Comparison of ENCODE assay signal across 1 cellular context in genomic region chr13:94595943-94596574, GRCh38.
TF ChIP-seq lines count a peak whose summit lies in the region.

Gene TGDS, minus strand, starts transcription at chr13:94596152. Its CDS starts 16 bp downstream, at chr13:94596136.

TF ChIP-seq in HepG2, 621 proteins besides CTCF, POLR2A, EP300 and RAD21 (continued from another document):
- TF ChIP-seq DR1 (CRISPR knock-in tag; IDR thresholded peaks at IDR 0.05), result peak; percentile 67; the same call in 1 of the 2 replicates
- peak; percentile 78 for TF ChIP-seq YEATS4 (CRISPR knock-in tag; IDR thresholded peaks at IDR 0.05; ENCODE audit: borderline replicate concordance)
- 0 out of 2 replicates have a peak, but pooled peaks have one; percentile 44 for TF ChIP-seq DNMT3B (CRISPR knock-in tag; conservative IDR thresholded peaks at IDR 0.05)
- TF ChIP-seq CREB1 (IDR thresholded peaks at IDR 0.05), result no peak
- TF ChIP-seq CREB1 (CRISPR knock-in tag; IDR thresholded peaks at IDR 0.05), result peak; percentile 35; the same call in 1 of the 2 replicates
- TF ChIP-seq HMGXB4 (CRISPR knock-in tag; IDR thresholded peaks at IDR 0.05; ENCODE audit: borderline replicate concordance in 1 of 2, low read depth in 1 of 2), result peak; percentile 81 to 89; a peak in 3 of 4 replicates
- 0 out of 2 replicates have a peak, but pooled peaks have one; percentile 30 for TF ChIP-seq HMG20B (CRISPR knock-in tag; conservative IDR thresholded peaks at IDR 0.05)
- TF ChIP-seq EZH2 (conservative IDR thresholded peaks at IDR 0.05; ENCODE audit: low read depth, low read length), result no peak
- no peak for TF ChIP-seq ZBTB7A (CRISPR knock-in tag; IDR thresholded peaks at IDR 0.05)
- TF ChIP-seq, protein P1, sequence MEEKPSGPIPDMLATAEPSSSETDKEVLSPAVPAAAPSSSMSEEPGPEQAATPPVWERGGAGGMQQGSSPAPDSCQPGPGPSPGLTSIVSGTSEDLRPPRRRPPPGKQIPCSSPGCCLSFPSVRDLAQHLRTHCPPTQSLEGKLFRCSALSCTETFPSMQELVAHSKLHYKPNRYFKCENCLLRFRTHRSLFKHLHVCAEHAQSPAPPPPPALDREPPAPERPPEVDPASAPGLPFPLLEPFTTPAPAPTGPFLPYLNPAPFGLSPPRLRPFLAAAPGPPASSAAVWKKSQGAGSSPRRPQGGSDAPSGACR (CRISPR knock-in tag; IDR thresholded peaks at IDR 0.05), result 0 out of 2 replicates have a peak, but pooled peaks have one; percentile 28
- TF ChIP-seq PRDM10 (CRISPR knock-in tag; IDR thresholded peaks at IDR 0.05; ENCODE audit: low read depth), result peak; percentile 47; the same call in 1 of the 2 replicates
- peak; percentile 46; the same call in 1 of the 2 replicates for TF ChIP-seq ZNF788 (CRISPR knock-in tag; IDR thresholded peaks at IDR 0.05; ENCODE audit: borderline replicate concordance)
- TF ChIP-seq ZNF619 (CRISPR knock-in tag; IDR thresholded peaks at IDR 0.05), result peak; percentile 37; the same call in 1 of the 2 replicates
- peak; percentile 71; the same call in 1 of the 2 replicates for TF ChIP-seq YEATS2 (CRISPR knock-in tag; IDR thresholded peaks at IDR 0.05; ENCODE audit: borderline replicate concordance)
- TF ChIP-seq KDM3A (CRISPR knock-in tag; IDR thresholded peaks at IDR 0.05; ENCODE audit: low read depth), result peak; percentile 82; the same call in 1 of the 2 replicates
- TF ChIP-seq NR2C2 (CRISPR knock-in tag; IDR thresholded peaks at IDR 0.05; ENCODE audit: borderline replicate concordance), result peak; percentile 57; the same call in 1 of the 2 replicates
- TF ChIP-seq ZNF598 (CRISPR knock-in tag; IDR thresholded peaks at IDR 0.05; ENCODE audit: borderline replicate concordance), result 0 out of 2 replicates have a peak, but pooled peaks have one; percentile 61
- TF ChIP-seq MXD3 (CRISPR knock-in tag; IDR thresholded peaks at IDR 0.05), result peak; percentile 61; the same call in 1 of the 2 replicates
- peak; percentile 82; the same call in 1 of the 2 replicates for TF ChIP-seq KLF11 (CRISPR knock-in tag; IDR thresholded peaks at IDR 0.05)
- TF ChIP-seq SIN3A (IDR thresholded peaks at IDR 0.05; ENCODE audit: borderline replicate concordance, low read depth, low read length), result peak; percentile 78; the same call in 1 of the 2 replicates
- TF ChIP-seq ZMYM2 (CRISPR knock-in tag; IDR thresholded peaks at IDR 0.05), result 0 out of 2 replicates have a peak, but pooled peaks have one; percentile 24
- no peak for TF ChIP-seq NFE2L2 (IDR thresholded peaks at IDR 0.05; ENCODE audit: low read length)
- TF ChIP-seq MATR3 (CRISPR knock-in tag; IDR thresholded peaks at IDR 0.05), result no peak
- TF ChIP-seq ZNF124 (CRISPR knock-in tag; IDR thresholded peaks at IDR 0.05), result peak; percentile 84; the same call in 1 of the 2 replicates
- TF ChIP-seq CENPT (CRISPR knock-in tag; IDR thresholded peaks at IDR 0.05; ENCODE audit: low read depth), result no peak
- peak; percentile 81 for TF ChIP-seq YY1 (IDR thresholded peaks at IDR 0.05; ENCODE audit: insufficient read depth, insufficient replicate concordance, low read depth, low read length)
- no peak for TF ChIP-seq ZKSCAN5 (CRISPR knock-in tag; IDR thresholded peaks at IDR 0.05)
- TF ChIP-seq FOXK2 (IDR thresholded peaks at IDR 0.05), result no peak
- peak; percentile 26; the same call in 1 of the 2 replicates for TF ChIP-seq MXD4 (CRISPR knock-in tag; IDR thresholded peaks at IDR 0.05)
- TF ChIP-seq ZNF430 (CRISPR knock-in tag; IDR thresholded peaks at IDR 0.05), result peak; percentile 62; the same call in 1 of the 2 replicates
- TF ChIP-seq HOXA7 (CRISPR knock-in tag; IDR thresholded peaks at IDR 0.05), result no peak
- TF ChIP-seq, protein P2, sequence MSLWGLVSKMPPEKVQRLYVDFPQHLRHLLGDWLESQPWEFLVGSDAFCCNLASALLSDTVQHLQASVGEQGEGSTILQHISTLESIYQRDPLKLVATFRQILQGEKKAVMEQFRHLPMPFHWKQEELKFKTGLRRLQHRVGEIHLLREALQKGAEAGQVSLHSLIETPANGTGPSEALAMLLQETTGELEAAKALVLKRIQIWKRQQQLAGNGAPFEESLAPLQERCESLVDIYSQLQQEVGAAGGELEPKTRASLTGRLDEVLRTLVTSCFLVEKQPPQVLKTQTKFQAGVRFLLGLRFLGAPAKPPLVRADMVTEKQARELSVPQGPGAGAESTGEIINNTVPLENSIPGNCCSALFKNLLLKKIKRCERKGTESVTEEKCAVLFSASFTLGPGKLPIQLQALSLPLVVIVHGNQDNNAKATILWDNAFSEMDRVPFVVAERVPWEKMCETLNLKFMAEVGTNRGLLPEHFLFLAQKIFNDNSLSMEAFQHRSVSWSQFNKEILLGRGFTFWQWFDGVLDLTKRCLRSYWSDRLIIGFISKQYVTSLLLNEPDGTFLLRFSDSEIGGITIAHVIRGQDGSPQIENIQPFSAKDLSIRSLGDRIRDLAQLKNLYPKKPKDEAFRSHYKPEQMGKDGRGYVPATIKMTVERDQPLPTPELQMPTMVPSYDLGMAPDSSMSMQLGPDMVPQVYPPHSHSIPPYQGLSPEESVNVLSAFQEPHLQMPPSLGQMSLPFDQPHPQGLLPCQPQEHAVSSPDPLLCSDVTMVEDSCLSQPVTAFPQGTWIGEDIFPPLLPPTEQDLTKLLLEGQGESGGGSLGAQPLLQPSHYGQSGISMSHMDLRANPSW (CRISPR knock-in tag; IDR thresholded peaks at IDR 0.05; ENCODE audit: borderline replicate concordance), result no peak; the same call in 1 of the 2 replicates
- TF ChIP-seq GATAD2A (CRISPR knock-in tag; IDR thresholded peaks at IDR 0.05), result peak; percentile 48
- peak; percentile 30; the same call in 1 of the 2 replicates for TF ChIP-seq REPIN1 (CRISPR knock-in tag; IDR thresholded peaks at IDR 0.05; ENCODE audit: borderline replicate concordance, low read depth)
- no peak for TF ChIP-seq ZHX1 (CRISPR knock-in tag; IDR thresholded peaks at IDR 0.05; ENCODE audit: low read depth)
- TF ChIP-seq CERS6 (CRISPR knock-in tag; IDR thresholded peaks at IDR 0.05), result no peak
- no peak for TF ChIP-seq HCFC1 (IDR thresholded peaks at IDR 0.05; ENCODE audit: low read depth, low read length)
- TF ChIP-seq PPARG (CRISPR knock-in tag; conservative IDR thresholded peaks at IDR 0.05), result no peak
- TF ChIP-seq, protein P3, sequence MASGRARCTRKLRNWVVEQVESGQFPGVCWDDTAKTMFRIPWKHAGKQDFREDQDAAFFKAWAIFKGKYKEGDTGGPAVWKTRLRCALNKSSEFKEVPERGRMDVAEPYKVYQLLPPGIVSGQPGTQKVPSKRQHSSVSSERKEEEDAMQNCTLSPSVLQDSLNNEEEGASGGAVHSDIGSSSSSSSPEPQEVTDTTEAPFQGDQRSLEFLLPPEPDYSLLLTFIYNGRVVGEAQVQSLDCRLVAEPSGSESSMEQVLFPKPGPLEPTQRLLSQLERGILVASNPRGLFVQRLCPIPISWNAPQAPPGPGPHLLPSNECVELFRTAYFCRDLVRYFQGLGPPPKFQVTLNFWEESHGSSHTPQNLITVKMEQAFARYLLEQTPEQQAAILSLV (CRISPR knock-in tag; IDR thresholded peaks at IDR 0.05; ENCODE audit: borderline replicate concordance), result peak; percentile 44; the same call in 1 of the 2 replicates
